Comparison of ENCODE assay signal across 16 cellular contexts in the genomic region with DNA sequence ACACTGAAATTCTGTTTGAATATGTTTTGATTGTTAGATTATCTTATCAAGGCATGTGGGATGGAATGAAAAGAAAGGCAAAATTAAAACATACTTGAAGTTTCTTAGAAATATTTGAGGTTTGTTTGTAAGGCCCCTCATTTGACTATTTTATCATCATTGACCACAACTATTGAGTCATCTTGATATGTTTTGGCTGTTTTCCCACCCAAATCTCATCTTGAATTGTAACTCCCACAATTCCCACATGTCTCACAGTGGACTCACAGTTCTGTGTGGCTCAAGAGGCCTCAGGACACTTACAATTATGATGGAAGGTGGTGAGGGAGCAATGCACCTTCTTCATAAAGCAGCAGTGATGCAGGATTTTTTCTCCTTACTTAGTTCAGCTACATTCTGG.
DNase-seq lines count a peak whose midpoint lies in the region; ATAC-seq and TF ChIP-seq lines count a peak whose summit lies in the region.
"Had no signal": no experiment of that assay in that cellular context is flagged by ENCODE, and none has a peak within 500 bp of the region (broad histone marks: within the 10 kb centered on the region; RNA-seq: fewer than 3 reads in every experiment).

No MANE protein-coding gene starts in this region.

- H3K4me2 ChIP-seq in skeletal muscle satellite cell (ENCODE audit: low read length) = peak overlapping the region; percentile 46

- H3K36me3 ChIP-seq in skeletal muscle satellite cell (ENCODE audit: insufficient read depth, low read length) = no peaks in the 10 kb centered on the region

- H3K9ac ChIP-seq in skeletal muscle satellite cell (ENCODE audit: low read depth, low read length) = no peak overlapping the region

- peaks cover 6% of the 10 kb centered on the region for H3K4me1 ChIP-seq in skeletal muscle satellite cell (ENCODE audit: control insufficient read depth, insufficient read depth, low read length)

- no peak for TF ChIP-seq CTCF in fibroblast of pulmonary artery (IDR thresholded peaks at IDR 0.05; ENCODE audit: low read length, missing control alignments)

- ATAC-seq in GM19351 (IDR thresholded peaks at IDR 0.05; ENCODE audit: unreplicated experiment) = no peak
- no peak for ATAC-seq in HG03095 (IDR thresholded peaks at IDR 0.05; ENCODE audit: unreplicated experiment)

- H3K4me3 ChIP-seq in fibroblast of pulmonary artery (replicated peaks; ENCODE audit: low read depth, low read length) (no peak overlapping the region), skeletal muscle satellite cell (ENCODE audit: low read length) (no peak overlapping the region)

- no peaks in the 10 kb centered on the region for H3K9me3 ChIP-seq in skeletal muscle satellite cell (replicated peaks; ENCODE audit: low read length)

- DNase-seq in GM04503 (ENCODE audit: low read depth) (peak; percentile 21), amniotic epithelial cell (ENCODE audit: low read depth) (peak; percentile 97), fibroblast of pulmonary artery (ENCODE audit: low read depth) (peak; percentile 90), NCI-H2171 (lab: John Stamatoyannopoulos, UW) (no peak)
- DNase-seq: activated CD4-positive, CD25-positive, alpha-beta regulatory T cell treated with anti-CD3 and anti-CD28 coated beads, Interleukin-2, amount 50 U/mL, for 72 hours; activated CD8-positive, alpha-beta memory T cell treated with anti-CD3 and anti-CD28 coated beads, Interleukin-2, amount 50 U/mL, for 48 hours; activated gamma-delta T cell treated with Interleukin-2 at 50 U/mL for 16 hours; DMS53; endodermal cell; NCI-H2107; NCI-H526 treated with DMSO at 0.1 percent for 48 hours; retina; stimulated activated CD4-positive, alpha-beta T cell treated with anti-CD3 and anti-CD28 coated beads, Interleukin-1b, Interleukin-23, amount 100 ng/mL, for 48 hours had no signal

- H3K27me3 ChIP-seq in skeletal muscle satellite cell (ENCODE audit: control insufficient read depth, insufficient read depth, low read length) = no peaks in the 10 kb centered on the region
